ENCODE assay signal across 9 cellular contexts in genomic region chr10:46028584-46029570, GRCh38.
DNase-seq lines count a peak whose midpoint lies in the region; ATAC-seq and TF ChIP-seq lines count a peak whose summit lies in the region.
"Had no signal": no experiment of that assay in that cellular context is flagged by ENCODE, and none has a peak within 500 bp of the region (broad histone marks: within the 10 kb centered on the region; RNA-seq: fewer than 3 reads in every experiment).

No MANE protein-coding gene starts in this region.

- no peaks in the 10 kb centered on the region for H3K27me3 Mint-ChIP-seq in effector memory CD8-positive, alpha-beta T cell

- ATAC-seq in GM21529 (IDR thresholded peaks at IDR 0.05; ENCODE audit: unreplicated experiment): peak; percentile 38
- ATAC-seq in effector memory CD8-positive, alpha-beta T cell (replicated peaks): peak; percentile 23

- peak overlapping the region; percentile 85 for H3K4me2 ChIP-seq in Loucy (ENCODE audit: low read depth, low read length, poor library complexity, severe bottlenecking)

- H3K9ac ChIP-seq in Loucy (ENCODE audit: low read depth, low read length, poor library complexity, severe bottlenecking) (peak overlapping the region; percentile 93), muscle layer of colon (ENCODE audit: low read length) (peak overlapping the region; percentile 98)

- H3K4me1 ChIP-seq in Loucy (ENCODE audit: insufficient read depth, low read length, poor library complexity, severe bottlenecking) (peaks cover 61% of the 10 kb centered on the region), muscle layer of colon (ENCODE audit: insufficient read depth, low read length) (peaks cover 56% of the 10 kb centered on the region)

- peaks cover 65% of the 10 kb centered on the region for H3K79me2 ChIP-seq in Loucy (ENCODE audit: insufficient read depth, low read length)

- H3K9me3 ChIP-seq in Loucy (ENCODE audit: insufficient read depth, low read depth, low read length) (no peaks in the 10 kb centered on the region), muscle layer of colon (ENCODE audit: low read length) (no peaks in the 10 kb centered on the region)

- peaks cover 41 to 64% of the 10 kb centered on the region in 2 donors for H3K4me1 Mint-ChIP-seq in effector memory CD8-positive, alpha-beta T cell (ENCODE audit: low read depth in 2 of 2)

- no peaks in the 10 kb centered on the region for H3K9me3 Mint-ChIP-seq in effector memory CD8-positive, alpha-beta T cell

- H3K27ac Mint-ChIP-seq in effector memory CD8-positive, alpha-beta T cell: peak overlapping the region; percentile 98 to 99

- H3K9me2 ChIP-seq in Loucy (replicated peaks; ENCODE audit: low read depth, low read length): no peaks in the 10 kb centered on the region

- peak overlapping the region; percentile 93 to 98 for H3K4me3 Mint-ChIP-seq in effector memory CD8-positive, alpha-beta T cell

- H3K36me3 Mint-ChIP-seq in effector memory CD8-positive, alpha-beta T cell (ENCODE audit: insufficient read depth): peaks cover 22% of the 10 kb centered on the region

- H3K27ac ChIP-seq in muscle layer of colon (ENCODE audit: low read depth, low read length): no peak overlapping the region

- no peak overlapping the region for H2AFZ ChIP-seq in Loucy (ENCODE audit: low read length)

- DNase-seq in SHP77 (lab: John Stamatoyannopoulos, UW): peak; percentile 6 to 9
- DNase-seq in SHP77 treated with DMSO at 0.1 percent for 48 hours (lab: John Stamatoyannopoulos, UW): no peak
- peak; percentile 89 for DNase-seq in SW480 (ENCODE audit: low spot score)
- DNase-seq in effector memory CD8-positive, alpha-beta T cell: peak; percentile 12 to 26 (median 21)
- no peak for DNase-seq in NK-92 (lab: John Stamatoyannopoulos, UW; ENCODE audit: unreplicated experiment)
- DNase-seq: left cardiac atrium had no signal

- H4K20me1 ChIP-seq in Loucy (ENCODE audit: insufficient read depth, low read length, poor library complexity, severe bottlenecking): peaks cover 60% of the 10 kb centered on the region

- no peaks in the 10 kb centered on the region for H3F3A ChIP-seq in Loucy (ENCODE audit: low read depth)

- H3K4me3 ChIP-seq in Loucy (ENCODE audit: low read length, poor library complexity, severe bottlenecking) (peak overlapping the region; percentile 91), muscle layer of colon (ENCODE audit: low read depth in 1 of 2, low read length in 2 of 2) (peak overlapping the region; percentile 87 to 89)

- H3K27me3 ChIP-seq in Loucy (ENCODE audit: insufficient read depth, low read length, poor library complexity, severe bottlenecking): no peaks in the 10 kb centered on the region
- H3K27me3 ChIP-seq in muscle layer of colon (ENCODE audit: control insufficient read depth in 1 of 2, insufficient read depth in 2 of 2, low read length in 2 of 2): no peaks in the 10 kb centered on the region

- H3K36me3 ChIP-seq in Loucy (ENCODE audit: insufficient read depth, low read length): no peaks in the 10 kb centered on the region
- no peaks in the 10 kb centered on the region for H3K36me3 ChIP-seq in muscle layer of colon (ENCODE audit: insufficient read depth, low read length)

- TF ChIP-seq CTCF in Loucy (conservative IDR thresholded peaks at IDR 0.05; ENCODE audit: low read length): peak; percentile 82

Comparison
In these comparisons a context has a peak if more than half of its experiments do, and no peak if none do; other contexts are left out.
1. DNase-seq: peak in SHP77 (2 of 2), SW480 (single experiment) and effector memory CD8-positive, alpha-beta T cell (3 of 3); none in SHP77 treated with DMSO at 0.1 percent for 48 hours (single experiment) and NK-92 (single experiment).